Comparison of ENCODE assay signal across 19 cellular contexts in the genomic region with DNA sequence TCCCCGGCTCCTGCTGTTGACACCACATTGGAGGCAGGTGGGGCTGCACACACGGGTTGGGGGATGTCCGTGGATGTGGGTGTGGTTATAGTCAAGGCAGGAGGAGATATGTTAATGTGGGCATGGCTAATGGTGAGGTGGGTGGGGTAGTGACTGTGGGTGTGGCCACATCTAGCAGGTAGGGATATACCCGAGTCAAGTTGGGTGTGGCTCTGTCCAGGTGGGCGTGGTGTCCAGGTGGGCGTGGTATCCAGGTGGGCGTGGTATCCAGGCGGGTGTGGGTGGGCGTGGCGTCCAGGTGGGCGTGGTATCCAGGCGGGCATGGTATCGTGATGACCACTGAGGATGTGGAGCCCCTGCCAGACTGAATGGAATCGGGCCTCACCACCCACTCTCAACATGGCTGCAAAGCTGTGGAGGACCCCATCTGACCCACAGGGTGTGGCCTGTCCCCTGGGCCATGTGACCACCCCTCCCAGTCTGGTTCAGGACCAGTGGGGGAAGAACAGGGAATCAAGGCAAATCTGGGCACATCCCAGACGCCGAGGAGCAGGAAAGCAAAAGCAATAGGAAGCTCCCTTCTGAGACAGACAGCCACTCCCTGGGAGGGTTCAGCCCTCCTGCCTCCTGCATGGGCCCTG. TPM values are rescaled to one million over a fixed set of nuclear protein-coding genes. Genes with fewer than 3 reads are reported as not detected.
DNase-seq lines count a peak whose midpoint lies in the region; ATAC-seq and TF ChIP-seq lines count a peak whose summit lies in the region.
"Had no signal": no experiment of that assay in that cellular context is flagged by ENCODE, and none has a peak within 500 bp of the region (broad histone marks: within the 10 kb centered on the region; RNA-seq: fewer than 3 reads in every experiment).

No MANE protein-coding gene starts in this region.

- no peak for TF ChIP-seq RAD21 in Ishikawa (IDR thresholded peaks at IDR 0.05; ENCODE audit: low read depth)

- intact Hi-C loops in CD14-positive monocyte (cut with micrococcal nuclease) = no loop called here

- no peaks in the 10 kb centered on the region for H3K27me3 Mint-ChIP-seq in activated CD8-positive, alpha-beta memory T cell treated with anti-CD3 and anti-CD28 coated beads, Interleukin-2, amount 10 ng/mL, durations not matched to agents 7 days and 5 days
- no peaks in the 10 kb centered on the region for H3K27me3 Mint-ChIP-seq in CD14-positive monocyte (ENCODE audit: low read depth in 3 of 3)
- H3K27me3 Mint-ChIP-seq: effector memory CD8-positive, alpha-beta T cell; memory B cell had no signal

- no peaks in the 10 kb centered on the region for H3K36me3 ChIP-seq in WERI-Rb-1
- H3K36me3 ChIP-seq: cardiac muscle cell had no signal

- no peak for DNase-seq in activated CD8-positive, alpha-beta memory T cell treated with anti-CD3 and anti-CD28 coated beads, Interleukin-2, amount 10 ng/mL, durations not matched to agents 7 days and 5 days
- no peak for DNase-seq in activated CD8-positive, alpha-beta memory T cell treated with anti-CD3 and anti-CD28 coated beads, Interleukin-2, amount 50 U/mL, for 4 hours
- DNase-seq in WERI-Rb-1 = peak; percentile 33
- DNase-seq in stimulated activated effector memory CD8-positive, alpha-beta T cell treated with anti-CD3 and anti-CD28 coated beads, Interleukin-12 subunit alpha, Interleukin-12 subunit beta, amount 100 ng/mL, for 72 hours (ENCODE audit: low spot score in 2 of 2) = no peak
- DNase-seq in AG08396 (ENCODE audit: low spot score) = no peak
- no peak for DNase-seq in coronary artery (ENCODE audit: low spot score)
- DNase-seq in CD14-positive monocyte (ENCODE audit: low spot score) = no peak
- DNase-seq: activated naive CD4-positive, alpha-beta T cell treated with anti-CD3 and anti-CD28 coated beads, Interleukin-2, amount 50 U/mL, for 16 hours; DMS 273 treated with DMSO at 0.1 percent for 48 hours; effector memory CD8-positive, alpha-beta T cell; immature natural killer cell; NCI-H1417; NCI-H446 treated with DMSO at 0.1 percent for 48 hours; SIG-M5; substantia nigra had no signal

- H3K27me3 ChIP-seq in WERI-Rb-1 (ENCODE audit: insufficient read depth, low read depth, severe bottlenecking) = no peaks in the 10 kb centered on the region
- H3K27me3 ChIP-seq: cardiac muscle cell had no signal

- no peak overlapping the region for H3K4me3 Mint-ChIP-seq in activated CD8-positive, alpha-beta memory T cell treated with anti-CD3 and anti-CD28 coated beads, Interleukin-2, amount 10 ng/mL, durations not matched to agents 7 days and 5 days
- H3K4me3 Mint-ChIP-seq in stimulated activated effector memory CD8-positive, alpha-beta T cell treated with anti-CD3 and anti-CD28 coated beads, Interleukin-12 subunit alpha, Interleukin-12 subunit beta, amount 100 ng/mL, for 72 hours = no peak overlapping the region
- no peak overlapping the region for H3K4me3 Mint-ChIP-seq in CD14-positive monocyte
- H3K4me3 Mint-ChIP-seq: effector memory CD8-positive, alpha-beta T cell; memory B cell had no signal

- TF ChIP-seq EP300 in Ishikawa (IDR thresholded peaks at IDR 0.05; ENCODE audit: borderline replicate concordance) = no peak

- H3K36me3 Mint-ChIP-seq in activated CD8-positive, alpha-beta memory T cell treated with anti-CD3 and anti-CD28 coated beads, Interleukin-2, amount 10 ng/mL, durations not matched to agents 7 days and 5 days = peaks cover 1% of the 10 kb centered on the region
- H3K36me3 Mint-ChIP-seq in stimulated activated effector memory CD8-positive, alpha-beta T cell treated with anti-CD3 and anti-CD28 coated beads, Interleukin-12 subunit alpha, Interleukin-12 subunit beta, amount 100 ng/mL, for 72 hours = peaks cover 23% of the 10 kb centered on the region
- H3K36me3 Mint-ChIP-seq in CD14-positive monocyte = peaks cover 83 to 94% of the 10 kb centered on the region in 2 donors

- H3K9me3 Mint-ChIP-seq in activated CD8-positive, alpha-beta memory T cell treated with anti-CD3 and anti-CD28 coated beads, Interleukin-2, amount 10 ng/mL, durations not matched to agents 7 days and 5 days (ENCODE audit: low read depth) = no peaks in the 10 kb centered on the region
- H3K9me3 Mint-ChIP-seq in stimulated activated effector memory CD8-positive, alpha-beta T cell treated with anti-CD3 and anti-CD28 coated beads, Interleukin-12 subunit alpha, Interleukin-12 subunit beta, amount 100 ng/mL, for 72 hours = no peaks in the 10 kb centered on the region
- no peaks in the 10 kb centered on the region for H3K9me3 Mint-ChIP-seq in CD14-positive monocyte
- H3K9me3 Mint-ChIP-seq: effector memory CD8-positive, alpha-beta T cell; immature natural killer cell; memory B cell had no signal

- H3K27ac ChIP-seq in WERI-Rb-1 (no peak overlapping the region), coronary artery (no peak overlapping the region)
- H3K27ac ChIP-seq: cardiac muscle cell had no signal

- TF ChIP-seq CTCF in WERI-Rb-1 (IDR thresholded peaks at IDR 0.05; ENCODE audit: low read depth, low read length) (no peak), coronary artery (IDR thresholded peaks at IDR 0.05) (no peak), CD14-positive monocyte (IDR thresholded peaks at IDR 0.05) (no peak)

- CTCF ChIA-PET in activated CD8-positive, alpha-beta memory T cell treated with anti-CD3 and anti-CD28 coated beads, Interleukin-2, amount 10 ng/mL, durations not matched to agents 7 days and 5 days (lab: Charles Lee) = no interaction called here

- no peaks in the 10 kb centered on the region for H3K9me3 ChIP-seq in WERI-Rb-1 (ENCODE audit: severe bottlenecking)

- no peak overlapping the region for H3K4me3 ChIP-seq in WERI-Rb-1 (ENCODE audit: low read depth, low read length)
- H3K4me3 ChIP-seq in coronary artery = no peak overlapping the region
- H3K4me3 ChIP-seq: cardiac muscle cell, smooth muscle cell had no signal

- H3K4me1 Mint-ChIP-seq in activated CD8-positive, alpha-beta memory T cell treated with anti-CD3 and anti-CD28 coated beads, Interleukin-2, amount 10 ng/mL, durations not matched to agents 7 days and 5 days = no peaks in the 10 kb centered on the region
- peaks cover 12% of the 10 kb centered on the region for H3K4me1 Mint-ChIP-seq in stimulated activated effector memory CD8-positive, alpha-beta T cell treated with anti-CD3 and anti-CD28 coated beads, Interleukin-12 subunit alpha, Interleukin-12 subunit beta, amount 100 ng/mL, for 72 hours
- H3K4me1 Mint-ChIP-seq in CD14-positive monocyte = no peaks in the 10 kb centered on the region
- H3K4me1 Mint-ChIP-seq: immature natural killer cell had no signal

- H3K27ac Mint-ChIP-seq in activated CD8-positive, alpha-beta memory T cell treated with anti-CD3 and anti-CD28 coated beads, Interleukin-2, amount 10 ng/mL, durations not matched to agents 7 days and 5 days = no peak overlapping the region
- no peak overlapping the region for H3K27ac Mint-ChIP-seq in stimulated activated effector memory CD8-positive, alpha-beta T cell treated with anti-CD3 and anti-CD28 coated beads, Interleukin-12 subunit alpha, Interleukin-12 subunit beta, amount 100 ng/mL, for 72 hours
- H3K27ac Mint-ChIP-seq in CD14-positive monocyte = peak overlapping the region in 1 of 7 donors; percentile 41
- H3K27ac Mint-ChIP-seq: memory B cell had no signal

- ATAC-seq in activated CD8-positive, alpha-beta memory T cell treated with anti-CD3 and anti-CD28 coated beads, Interleukin-2, amount 10 ng/mL, durations not matched to agents 7 days and 5 days = peak; percentile 64
- ATAC-seq in stimulated activated effector memory CD8-positive, alpha-beta T cell treated with anti-CD3 and anti-CD28 coated beads, Interleukin-12 subunit alpha, Interleukin-12 subunit beta, amount 100 ng/mL, for 72 hours = peak; percentile 9
- ATAC-seq: effector memory CD8-positive, alpha-beta T cell had no signal

TF ChIP-seq in Ishikawa, 13 proteins besides CTCF, POLR2A, EP300 and RAD21:
- TF ChIP-seq, protein P1, sequence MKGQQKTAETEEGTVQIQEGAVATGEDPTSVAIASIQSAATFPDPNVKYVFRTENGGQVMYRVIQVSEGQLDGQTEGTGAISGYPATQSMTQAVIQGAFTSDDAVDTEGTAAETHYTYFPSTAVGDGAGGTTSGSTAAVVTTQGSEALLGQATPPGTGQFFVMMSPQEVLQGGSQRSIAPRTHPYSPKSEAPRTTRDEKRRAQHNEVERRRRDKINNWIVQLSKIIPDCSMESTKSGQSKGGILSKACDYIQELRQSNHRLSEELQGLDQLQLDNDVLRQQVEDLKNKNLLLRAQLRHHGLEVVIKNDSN (IDR thresholded peaks at IDR 0.05) = peak; percentile 64
- TF ChIP-seq TAF1 (IDR thresholded peaks at IDR 0.05; ENCODE audit: low read depth) = no peak

RNA-seq across cellular contexts. Expression of gene MAN2B2, which starts 21.0 kb away (rescaled TPM):
- 10 to 100 TPM; 28.0 to 33.1 TPM for total RNA-seq in activated CD8-positive, alpha-beta memory T cell treated with anti-CD3 and anti-CD28 coated beads, Interleukin-2, amount 10 ng/mL, durations not matched to agents 7 days and 5 days
- 10 to 100 TPM in 1 of 2 donors, 1 to 10 TPM in 1; 9.6 to 10.6 TPM for polyA plus RNA-seq in CD14-positive monocyte

RNA-seq across cellular contexts. Expression of gene MRFAP1, which starts 44.5 kb away (rescaled TPM):
- 100 to 1,000 TPM; 109 to 122 TPM for total RNA-seq in activated CD8-positive, alpha-beta memory T cell treated with anti-CD3 and anti-CD28 coated beads, Interleukin-2, amount 10 ng/mL, durations not matched to agents 7 days and 5 days
- polyA plus RNA-seq in CD14-positive monocyte = 100 to 1,000 TPM; 171 to 180 TPM
